Comparison of ENCODE assay signal across 1 cellular context in genomic region chr3:133535971-133536634, GRCh38.
TF ChIP-seq lines count a peak whose summit lies in the region.

No MANE protein-coding gene starts in this region.

TF ChIP-seq in H1, 55 proteins besides CTCF, POLR2A, EP300 and RAD21:
- TF ChIP-seq RFX5 (IDR thresholded peaks at IDR 0.05; ENCODE audit: borderline replicate concordance, low read depth, low read length) (no peak), CHD1 (IDR thresholded peaks at IDR 0.05; ENCODE audit: low read depth, low read length) (no peak), ASH2L (IDR thresholded peaks at IDR 0.05; ENCODE audit: low read length) (no peak), CBX8 (IDR thresholded peaks at IDR 0.05; ENCODE audit: borderline replicate concordance, low read depth, low read length) (no peak), SP1 (IDR thresholded peaks at IDR 0.05; ENCODE audit: low read depth, low read length) (no peak)
- TF ChIP-seq, protein P1, sequence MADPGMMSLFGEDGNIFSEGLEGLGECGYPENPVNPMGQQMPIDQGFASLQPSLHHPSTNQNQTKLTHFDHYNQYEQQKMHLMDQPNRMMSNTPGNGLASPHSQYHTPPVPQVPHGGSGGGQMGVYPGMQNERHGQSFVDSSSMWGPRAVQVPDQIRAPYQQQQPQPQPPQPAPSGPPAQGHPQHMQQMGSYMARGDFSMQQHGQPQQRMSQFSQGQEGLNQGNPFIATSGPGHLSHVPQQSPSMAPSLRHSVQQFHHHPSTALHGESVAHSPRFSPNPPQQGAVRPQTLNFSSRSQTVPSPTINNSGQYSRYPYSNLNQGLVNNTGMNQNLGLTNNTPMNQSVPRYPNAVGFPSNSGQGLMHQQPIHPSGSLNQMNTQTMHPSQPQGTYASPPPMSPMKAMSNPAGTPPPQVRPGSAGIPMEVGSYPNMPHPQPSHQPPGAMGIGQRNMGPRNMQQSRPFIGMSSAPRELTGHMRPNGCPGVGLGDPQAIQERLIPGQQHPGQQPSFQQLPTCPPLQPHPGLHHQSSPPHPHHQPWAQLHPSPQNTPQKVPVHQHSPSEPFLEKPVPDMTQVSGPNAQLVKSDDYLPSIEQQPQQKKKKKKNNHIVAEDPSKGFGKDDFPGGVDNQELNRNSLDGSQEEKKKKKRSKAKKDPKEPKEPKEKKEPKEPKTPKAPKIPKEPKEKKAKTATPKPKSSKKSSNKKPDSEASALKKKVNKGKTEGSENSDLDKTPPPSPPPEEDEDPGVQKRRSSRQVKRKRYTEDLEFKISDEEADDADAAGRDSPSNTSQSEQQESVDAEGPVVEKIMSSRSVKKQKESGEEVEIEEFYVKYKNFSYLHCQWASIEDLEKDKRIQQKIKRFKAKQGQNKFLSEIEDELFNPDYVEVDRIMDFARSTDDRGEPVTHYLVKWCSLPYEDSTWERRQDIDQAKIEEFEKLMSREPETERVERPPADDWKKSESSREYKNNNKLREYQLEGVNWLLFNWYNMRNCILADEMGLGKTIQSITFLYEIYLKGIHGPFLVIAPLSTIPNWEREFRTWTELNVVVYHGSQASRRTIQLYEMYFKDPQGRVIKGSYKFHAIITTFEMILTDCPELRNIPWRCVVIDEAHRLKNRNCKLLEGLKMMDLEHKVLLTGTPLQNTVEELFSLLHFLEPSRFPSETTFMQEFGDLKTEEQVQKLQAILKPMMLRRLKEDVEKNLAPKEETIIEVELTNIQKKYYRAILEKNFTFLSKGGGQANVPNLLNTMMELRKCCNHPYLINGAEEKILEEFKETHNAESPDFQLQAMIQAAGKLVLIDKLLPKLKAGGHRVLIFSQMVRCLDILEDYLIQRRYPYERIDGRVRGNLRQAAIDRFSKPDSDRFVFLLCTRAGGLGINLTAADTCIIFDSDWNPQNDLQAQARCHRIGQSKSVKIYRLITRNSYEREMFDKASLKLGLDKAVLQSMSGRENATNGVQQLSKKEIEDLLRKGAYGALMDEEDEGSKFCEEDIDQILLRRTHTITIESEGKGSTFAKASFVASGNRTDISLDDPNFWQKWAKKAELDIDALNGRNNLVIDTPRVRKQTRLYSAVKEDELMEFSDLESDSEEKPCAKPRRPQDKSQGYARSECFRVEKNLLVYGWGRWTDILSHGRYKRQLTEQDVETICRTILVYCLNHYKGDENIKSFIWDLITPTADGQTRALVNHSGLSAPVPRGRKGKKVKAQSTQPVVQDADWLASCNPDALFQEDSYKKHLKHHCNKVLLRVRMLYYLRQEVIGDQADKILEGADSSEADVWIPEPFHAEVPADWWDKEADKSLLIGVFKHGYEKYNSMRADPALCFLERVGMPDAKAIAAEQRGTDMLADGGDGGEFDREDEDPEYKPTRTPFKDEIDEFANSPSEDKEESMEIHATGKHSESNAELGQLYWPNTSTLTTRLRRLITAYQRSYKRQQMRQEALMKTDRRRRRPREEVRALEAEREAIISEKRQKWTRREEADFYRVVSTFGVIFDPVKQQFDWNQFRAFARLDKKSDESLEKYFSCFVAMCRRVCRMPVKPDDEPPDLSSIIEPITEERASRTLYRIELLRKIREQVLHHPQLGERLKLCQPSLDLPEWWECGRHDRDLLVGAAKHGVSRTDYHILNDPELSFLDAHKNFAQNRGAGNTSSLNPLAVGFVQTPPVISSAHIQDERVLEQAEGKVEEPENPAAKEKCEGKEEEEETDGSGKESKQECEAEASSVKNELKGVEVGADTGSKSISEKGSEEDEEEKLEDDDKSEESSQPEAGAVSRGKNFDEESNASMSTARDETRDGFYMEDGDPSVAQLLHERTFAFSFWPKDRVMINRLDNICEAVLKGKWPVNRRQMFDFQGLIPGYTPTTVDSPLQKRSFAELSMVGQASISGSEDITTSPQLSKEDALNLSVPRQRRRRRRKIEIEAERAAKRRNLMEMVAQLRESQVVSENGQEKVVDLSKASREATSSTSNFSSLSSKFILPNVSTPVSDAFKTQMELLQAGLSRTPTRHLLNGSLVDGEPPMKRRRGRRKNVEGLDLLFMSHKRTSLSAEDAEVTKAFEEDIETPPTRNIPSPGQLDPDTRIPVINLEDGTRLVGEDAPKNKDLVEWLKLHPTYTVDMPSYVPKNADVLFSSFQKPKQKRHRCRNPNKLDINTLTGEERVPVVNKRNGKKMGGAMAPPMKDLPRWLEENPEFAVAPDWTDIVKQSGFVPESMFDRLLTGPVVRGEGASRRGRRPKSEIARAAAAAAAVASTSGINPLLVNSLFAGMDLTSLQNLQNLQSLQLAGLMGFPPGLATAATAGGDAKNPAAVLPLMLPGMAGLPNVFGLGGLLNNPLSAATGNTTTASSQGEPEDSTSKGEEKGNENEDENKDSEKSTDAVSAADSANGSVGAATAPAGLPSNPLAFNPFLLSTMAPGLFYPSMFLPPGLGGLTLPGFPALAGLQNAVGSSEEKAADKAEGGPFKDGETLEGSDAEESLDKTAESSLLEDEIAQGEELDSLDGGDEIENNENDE (IDR thresholded peaks at IDR 0.05; ENCODE audit: insufficient replicate concordance, low read length) = no peak
- TF ChIP-seq, protein P2, sequence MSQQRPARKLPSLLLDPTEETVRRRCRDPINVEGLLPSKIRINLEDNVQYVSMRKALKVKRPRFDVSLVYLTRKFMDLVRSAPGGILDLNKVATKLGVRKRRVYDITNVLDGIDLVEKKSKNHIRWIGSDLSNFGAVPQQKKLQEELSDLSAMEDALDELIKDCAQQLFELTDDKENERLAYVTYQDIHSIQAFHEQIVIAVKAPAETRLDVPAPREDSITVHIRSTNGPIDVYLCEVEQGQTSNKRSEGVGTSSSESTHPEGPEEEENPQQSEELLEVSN (IDR thresholded peaks at IDR 0.05) = no peak
